In genomic region chr3:174191895-174192294, GRCh38 we compare ENCODE assay signal across 19 cellular contexts.
DNase-seq lines count a peak whose midpoint lies in the region; FAIRE-seq and TF ChIP-seq lines count a peak whose summit lies in the region.
"Had no signal": no experiment of that assay in that cellular context is flagged by ENCODE, and none has a peak within 500 bp of the region (broad histone marks: within the 10 kb centered on the region; RNA-seq: fewer than 3 reads in every experiment).

No MANE protein-coding gene starts in this region.

- H3K79me2 ChIP-seq in MM.1S (ENCODE audit: low read length) = no peaks in the 10 kb centered on the region

- H3K27me3 ChIP-seq in MM.1S (replicated peaks; ENCODE audit: insufficient read depth, low read length) (no peaks in the 10 kb centered on the region), endocrine pancreas (ENCODE audit: control insufficient read depth, insufficient read depth, low read length) (no peaks in the 10 kb centered on the region)
- H3K27me3 ChIP-seq: BLaER1 treated with 17β-estradiol and CSF1 and Interleukin-3, amounts not matched to agents 10 nM and 100 nM had no signal

- no peak for TF ChIP-seq CTCF in MM.1S (IDR thresholded peaks at IDR 0.05; ENCODE audit: low read length)
- no peak for TF ChIP-seq CTCF in kidney (IDR thresholded peaks at IDR 0.05; ENCODE audit: borderline replicate concordance, extremely low read depth, insufficient read depth)

- H3K27ac Mint-ChIP-seq in activated CD4-positive, alpha-beta T cell treated with anti-CD3 and anti-CD28 coated beads, Interleukin-2, amount 10 ng/mL, durations not matched to agents 7 days and 5 days = peak overlapping the region; percentile 50
- H3K27ac Mint-ChIP-seq: B cell; CD8-positive, alpha-beta T cell; IgD-negative memory B cell had no signal

- H3K9me2 ChIP-seq in MM.1S (replicated peaks; ENCODE audit: insufficient read depth, low read length) = no peaks in the 10 kb centered on the region

- no peak overlapping the region for H3K9ac ChIP-seq in MM.1S (ENCODE audit: low read length)
- H3K9ac ChIP-seq in endocrine pancreas (ENCODE audit: control insufficient read depth, insufficient read depth, low read length) = no peak overlapping the region
- no peak overlapping the region for H3K9ac ChIP-seq in kidney (ENCODE audit: low read length in 2 of 2)
- H3K9ac ChIP-seq: BLaER1 treated with 17β-estradiol and CSF1 and Interleukin-3, amounts not matched to agents 10 nM and 100 nM; GM23248 had no signal

- H3K27ac ChIP-seq in MM.1S (ENCODE audit: low read length) (peak overlapping the region; percentile 31; the same call in 1 of the 2 replicates), kidney (ENCODE audit: low read depth in 2 of 2, low read length in 2 of 2) (no peak overlapping the region)
- H3K27ac ChIP-seq: BLaER1 treated with 17β-estradiol and CSF1 and Interleukin-3, amounts not matched to agents 10 nM and 100 nM; GM23248 had no signal

- intact Hi-C loops in kidney (cut with DNase I) = no loop called here

- H3K4me2 ChIP-seq in MM.1S (ENCODE audit: low read depth, low read length) = peak overlapping the region; percentile 40; the same call in 1 of the 2 replicates

- H3K9me3 Mint-ChIP-seq in activated CD4-positive, alpha-beta T cell treated with anti-CD3 and anti-CD28 coated beads, Interleukin-2, amount 10 ng/mL, durations not matched to agents 7 days and 5 days = no peaks in the 10 kb centered on the region
- H3K9me3 Mint-ChIP-seq: CD8-positive, alpha-beta T cell had no signal

- 0 out of 2 replicates have a peak, but pooled peaks cover 6% of the 10 kb centered on the region for H3F3A ChIP-seq in MM.1S (ENCODE audit: insufficient read depth, low read length)

- POLR2A ChIA-PET in activated CD4-positive, alpha-beta T cell treated with anti-CD3 and anti-CD28 coated beads, Interleukin-2, amount 10 ng/mL, durations not matched to agents 7 days and 5 days (lab: Charles Lee) = no interaction called here

- DNase-seq in activated CD4-positive, alpha-beta T cell treated with anti-CD3 and anti-CD28 coated beads, Interleukin-2, amount 10 ng/mL, durations not matched to agents 7 days and 5 days = no peak
- no peak for DNase-seq in activated CD4-positive, alpha-beta T cell treated with anti-CD3 and anti-CD28 coated beads, Interleukin-2, amount 50 U/mL, for 1 hour
- DNase-seq in MM.1S (no peak), kidney (no peak), NCI-H526 (lab: John Stamatoyannopoulos, UW) (no peak), DMS79 (lab: John Stamatoyannopoulos, UW) (no peak), NCI-H1417 treated with DMSO at 0.1 percent for 48 hours (lab: John Stamatoyannopoulos, UW) (no peak)
- DNase-seq: Calu3; CD8-positive, alpha-beta T cell; EL; GDM1; GM23248; KBM-7 had no signal

- H3K9me3 ChIP-seq in MM.1S (replicated peaks; ENCODE audit: insufficient read depth, low read length) = no peaks in the 10 kb centered on the region
- H3K9me3 ChIP-seq in endocrine pancreas (ENCODE audit: control insufficient read depth, low read length) = no peaks in the 10 kb centered on the region
- H3K9me3 ChIP-seq in kidney (ENCODE audit: control insufficient read depth in 1 of 2, low read length in 2 of 2) = no peaks in the 10 kb centered on the region
- H3K9me3 ChIP-seq: BLaER1 treated with 17β-estradiol and CSF1 and Interleukin-3, amounts not matched to agents 10 nM and 100 nM; HAP-1 had no signal

- CTCF ChIA-PET in activated CD4-positive, alpha-beta T cell treated with anti-CD3 and anti-CD28 coated beads, Interleukin-2, amount 10 ng/mL, durations not matched to agents 7 days and 5 days (lab: Charles Lee) = no interaction called here

- no peaks in the 10 kb centered on the region for H3K36me3 ChIP-seq in MM.1S (replicated peaks; ENCODE audit: insufficient read depth, low read length)
- no peaks in the 10 kb centered on the region for H3K36me3 ChIP-seq in endocrine pancreas (ENCODE audit: control insufficient read depth, insufficient read depth, low read length)
- no peaks in the 10 kb centered on the region for H3K36me3 ChIP-seq in kidney (ENCODE audit: control insufficient read depth in 1 of 2, insufficient read depth in 2 of 2, low read length in 2 of 2)
- H3K36me3 ChIP-seq: BLaER1 treated with 17β-estradiol and CSF1 and Interleukin-3, amounts not matched to agents 10 nM and 100 nM; HAP-1 had no signal

- FAIRE-seq in kidney (lab: Jason Lieb, UNC) = peak; percentile 17
- FAIRE-seq: HepG2 had no signal

- H3K4me3 Mint-ChIP-seq in activated CD4-positive, alpha-beta T cell treated with anti-CD3 and anti-CD28 coated beads, Interleukin-2, amount 10 ng/mL, durations not matched to agents 7 days and 5 days = no peak overlapping the region
- H3K4me3 Mint-ChIP-seq: B cell; CD8-positive, alpha-beta T cell; IgD-negative memory B cell had no signal

- H4K20me1 ChIP-seq in MM.1S (ENCODE audit: insufficient read depth, low read length) = no peaks in the 10 kb centered on the region
- H4K20me1 ChIP-seq: BLaER1 treated with 17β-estradiol and CSF1 and Interleukin-3, amounts not matched to agents 10 nM and 100 nM had no signal

- H2AFZ ChIP-seq in MM.1S (ENCODE audit: low read length) = peak overlapping the region; percentile 74; the same call in 1 of the 2 replicates

- H3K4me1 Mint-ChIP-seq in activated CD4-positive, alpha-beta T cell treated with anti-CD3 and anti-CD28 coated beads, Interleukin-2, amount 10 ng/mL, durations not matched to agents 7 days and 5 days = peaks cover 12% of the 10 kb centered on the region
- H3K4me1 Mint-ChIP-seq: B cell, IgD-negative memory B cell had no signal

- H3K4me1 ChIP-seq in MM.1S (ENCODE audit: low read length) (0 out of 2 replicates have a peak, but pooled peaks cover 7% of the 10 kb centered on the region), endocrine pancreas (ENCODE audit: control insufficient read depth, insufficient read depth, low read length) (peaks cover 6% of the 10 kb centered on the region), kidney (ENCODE audit: control insufficient read depth in 1 of 2, insufficient read depth in 1 of 2, low read depth in 1 of 2, low read length in 2 of 2) (no peaks in the 10 kb centered on the region)

- H3K27me3 Mint-ChIP-seq in activated CD4-positive, alpha-beta T cell treated with anti-CD3 and anti-CD28 coated beads, Interleukin-2, amount 10 ng/mL, durations not matched to agents 7 days and 5 days = no peaks in the 10 kb centered on the region
- H3K27me3 Mint-ChIP-seq: B cell, IgD-negative memory B cell had no signal

- H3K4me3 ChIP-seq in MM.1S (ENCODE audit: low read length) (no peak overlapping the region), endocrine pancreas (ENCODE audit: control insufficient read depth, insufficient read depth, low read length) (peak overlapping the region; percentile 64), kidney (ENCODE audit: low read length in 2 of 2) (peak overlapping the region in 1 of 2 donors; percentile 22)
- H3K4me3 ChIP-seq: BLaER1 treated with 17β-estradiol and CSF1 and Interleukin-3, amounts not matched to agents 10 nM and 100 nM; GM23248; HAP-1 had no signal

- no peaks in the 10 kb centered on the region for H3K36me3 Mint-ChIP-seq in activated CD4-positive, alpha-beta T cell treated with anti-CD3 and anti-CD28 coated beads, Interleukin-2, amount 10 ng/mL, durations not matched to agents 7 days and 5 days (ENCODE audit: low read depth)
- H3K36me3 Mint-ChIP-seq: CD8-positive, alpha-beta T cell; IgD-negative memory B cell had no signal
